1 cellular context compared by ENCODE assay signal in the genomic region with DNA sequence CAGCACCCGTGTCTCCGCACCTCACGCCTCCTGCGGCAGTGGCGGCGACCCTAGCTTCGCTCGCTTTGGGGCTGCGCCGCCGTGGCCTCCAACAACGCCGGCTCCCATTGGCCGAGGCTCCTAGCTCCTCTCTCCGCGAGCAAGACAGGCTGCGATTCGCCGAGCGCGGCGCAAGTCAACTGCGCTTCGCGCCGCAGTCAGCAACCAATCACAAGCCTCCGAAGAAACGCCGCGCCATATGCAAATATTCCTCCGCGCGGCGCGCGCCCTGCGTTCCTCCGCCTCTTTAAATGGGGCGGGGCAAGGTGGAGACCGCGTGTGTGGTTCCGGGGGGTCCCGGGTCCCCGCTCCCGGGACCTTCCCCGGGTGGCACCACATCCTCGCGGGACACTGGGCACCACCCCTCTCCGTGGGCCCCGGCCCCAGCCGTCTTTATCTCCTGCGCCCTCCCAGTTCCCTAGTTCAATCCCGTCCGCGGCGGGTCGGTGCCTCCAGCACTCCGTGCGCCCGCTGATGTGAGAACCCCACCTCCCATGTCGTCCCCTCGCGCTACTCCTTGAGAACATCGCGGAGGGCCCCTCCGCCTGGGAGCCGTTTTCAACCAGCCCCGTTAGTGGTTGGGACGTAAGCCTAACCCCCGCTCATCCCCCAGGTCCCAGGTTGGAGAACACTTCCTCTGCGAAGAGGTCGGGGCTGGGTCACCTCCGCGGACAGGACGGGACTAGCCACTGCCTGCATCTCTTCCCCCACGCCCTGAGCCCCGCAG.
A peak's percentile ranks its signal among the peaks of the same experiment; 100 is the strongest.
TF ChIP-seq lines count a peak whose summit lies in the region.

Gene NAP1L4 (minus strand): TSS at position 96 of the 766 bp plus-strand sequence. CDS start 13,109 bp downstream, outside the sequence.

TF ChIP-seq in HepG2, 621 proteins besides CTCF, POLR2A, EP300 and RAD21 (continued from another document and continues in another):
- peak; percentile 70; the same call in 1 of the 2 replicates for TF ChIP-seq HNRNPL (IDR thresholded peaks at IDR 0.05; ENCODE audit: low read depth, low read length)
- no peak for TF ChIP-seq GTF3A (CRISPR knock-in tag; conservative IDR thresholded peaks at IDR 0.05)
- TF ChIP-seq TBP (CRISPR knock-in tag; IDR thresholded peaks at IDR 0.05), result no peak
- no peak for TF ChIP-seq PHF20 (CRISPR knock-in tag; IDR thresholded peaks at IDR 0.05)
- TF ChIP-seq ZNF597 (CRISPR knock-in tag; IDR thresholded peaks at IDR 0.05), result no peak
- TF ChIP-seq ZFP1 (CRISPR knock-in tag; IDR thresholded peaks at IDR 0.05), result no peak
- no peak for TF ChIP-seq RBM22 (optimal IDR thresholded peaks at IDR 0.05; ENCODE audit: low read length)
- no peak for TF ChIP-seq ATM (IDR thresholded peaks at IDR 0.05; ENCODE audit: borderline replicate concordance)
- TF ChIP-seq THRA (CRISPR knock-in tag; IDR thresholded peaks at IDR 0.05; ENCODE audit: borderline replicate concordance), result 0 out of 2 replicates have a peak, but pooled peaks have one; percentile 10
- TF ChIP-seq ZSCAN5A (CRISPR knock-in tag; IDR thresholded peaks at IDR 0.05; ENCODE audit: borderline replicate concordance), result no peak
- peak; percentile 63 for TF ChIP-seq TAF1 (CRISPR knock-in tag; IDR thresholded peaks at IDR 0.05)
- TF ChIP-seq FIP1L1 (IDR thresholded peaks at IDR 0.05; ENCODE audit: borderline replicate concordance, insufficient read depth, low read depth, low read length), result no peak
- peak; percentile 40; the same call in 1 of the 2 replicates for TF ChIP-seq ZNF782 (CRISPR knock-in tag; IDR thresholded peaks at IDR 0.05; ENCODE audit: borderline replicate concordance)
- TF ChIP-seq TBX3 (IDR thresholded peaks at IDR 0.05; ENCODE audit: borderline replicate concordance), result no peak
- no peak for TF ChIP-seq ZIK1 (CRISPR knock-in tag; IDR thresholded peaks at IDR 0.05; ENCODE audit: borderline replicate concordance, low read depth)
- no peak for TF ChIP-seq PRPF4 (IDR thresholded peaks at IDR 0.05; ENCODE audit: low read depth, low read length, poor library complexity, severe bottlenecking)
- TF ChIP-seq NR2F2 (IDR thresholded peaks at IDR 0.05; ENCODE audit: borderline replicate concordance, low read depth), result no peak
- TF ChIP-seq, protein P1, sequence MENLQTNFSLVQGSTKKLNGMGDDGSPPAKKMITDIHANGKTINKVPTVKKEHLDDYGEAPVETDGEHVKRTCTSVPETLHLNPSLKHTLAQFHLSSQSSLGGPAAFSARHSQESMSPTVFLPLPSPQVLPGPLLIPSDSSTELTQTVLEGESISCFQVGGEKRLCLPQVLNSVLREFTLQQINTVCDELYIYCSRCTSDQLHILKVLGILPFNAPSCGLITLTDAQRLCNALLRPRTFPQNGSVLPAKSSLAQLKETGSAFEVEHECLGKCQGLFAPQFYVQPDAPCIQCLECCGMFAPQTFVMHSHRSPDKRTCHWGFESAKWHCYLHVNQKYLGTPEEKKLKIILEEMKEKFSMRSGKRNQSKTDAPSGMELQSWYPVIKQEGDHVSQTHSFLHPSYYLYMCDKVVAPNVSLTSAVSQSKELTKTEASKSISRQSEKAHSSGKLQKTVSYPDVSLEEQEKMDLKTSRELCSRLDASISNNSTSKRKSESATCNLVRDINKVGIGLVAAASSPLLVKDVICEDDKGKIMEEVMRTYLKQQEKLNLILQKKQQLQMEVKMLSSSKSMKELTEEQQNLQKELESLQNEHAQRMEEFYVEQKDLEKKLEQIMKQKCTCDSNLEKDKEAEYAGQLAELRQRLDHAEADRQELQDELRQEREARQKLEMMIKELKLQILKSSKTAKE (CRISPR knock-in tag; IDR thresholded peaks at IDR 0.05; ENCODE audit: borderline replicate concordance), result 0 out of 2 replicates have a peak, but pooled peaks have one; percentile 17
- no peak for TF ChIP-seq SKI (IDR thresholded peaks at IDR 0.05; ENCODE audit: partially characterized antibody)
- no peak for TF ChIP-seq PAWR (CRISPR knock-in tag; IDR thresholded peaks at IDR 0.05; ENCODE audit: borderline replicate concordance)
- TF ChIP-seq, protein P2, sequence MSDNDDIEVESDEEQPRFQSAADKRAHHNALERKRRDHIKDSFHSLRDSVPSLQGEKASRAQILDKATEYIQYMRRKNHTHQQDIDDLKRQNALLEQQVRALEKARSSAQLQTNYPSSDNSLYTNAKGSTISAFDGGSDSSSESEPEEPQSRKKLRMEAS (IDR thresholded peaks at IDR 0.05), result peak; percentile 90
- TF ChIP-seq NFKBIZ (CRISPR knock-in tag; IDR thresholded peaks at IDR 0.05), result peak; percentile 24; the same call in 1 of the 2 replicates
- peak; percentile 64 for TF ChIP-seq CREM (IDR thresholded peaks at IDR 0.05)
- no peak for TF ChIP-seq CREM (CRISPR knock-in tag; IDR thresholded peaks at IDR 0.05)
- no peak; the same call in 1 of the 2 replicates for TF ChIP-seq NCOR1 (IDR thresholded peaks at IDR 0.05; ENCODE audit: borderline replicate concordance, low read length)
- TF ChIP-seq ISL2 (CRISPR knock-in tag; IDR thresholded peaks at IDR 0.05), result no peak
- TF ChIP-seq ZEB1 (IDR thresholded peaks at IDR 0.05; ENCODE audit: insufficient replicate concordance, low read depth), result no peak
- no peak for TF ChIP-seq NR2F6 (IDR thresholded peaks at IDR 0.05)
- no peak for TF ChIP-seq NR2F6 (CRISPR knock-in tag; IDR thresholded peaks at IDR 0.05)
- no peak for TF ChIP-seq ARHGAP35 (CRISPR knock-in tag; IDR thresholded peaks at IDR 0.05; ENCODE audit: borderline replicate concordance)
- no peak for TF ChIP-seq HNF4G (IDR thresholded peaks at IDR 0.05; ENCODE audit: borderline replicate concordance, low read depth, low read length)
- no peak for TF ChIP-seq HNF4G (CRISPR knock-in tag; IDR thresholded peaks at IDR 0.05; ENCODE audit: borderline replicate concordance, low read depth)
- TF ChIP-seq RBAK (CRISPR knock-in tag; IDR thresholded peaks at IDR 0.05), result no peak
- no peak for TF ChIP-seq ZKSCAN1 (IDR thresholded peaks at IDR 0.05; ENCODE audit: low read length)
- TF ChIP-seq ERF (CRISPR knock-in tag; IDR thresholded peaks at IDR 0.05), result no peak
- TF ChIP-seq, protein P3, sequence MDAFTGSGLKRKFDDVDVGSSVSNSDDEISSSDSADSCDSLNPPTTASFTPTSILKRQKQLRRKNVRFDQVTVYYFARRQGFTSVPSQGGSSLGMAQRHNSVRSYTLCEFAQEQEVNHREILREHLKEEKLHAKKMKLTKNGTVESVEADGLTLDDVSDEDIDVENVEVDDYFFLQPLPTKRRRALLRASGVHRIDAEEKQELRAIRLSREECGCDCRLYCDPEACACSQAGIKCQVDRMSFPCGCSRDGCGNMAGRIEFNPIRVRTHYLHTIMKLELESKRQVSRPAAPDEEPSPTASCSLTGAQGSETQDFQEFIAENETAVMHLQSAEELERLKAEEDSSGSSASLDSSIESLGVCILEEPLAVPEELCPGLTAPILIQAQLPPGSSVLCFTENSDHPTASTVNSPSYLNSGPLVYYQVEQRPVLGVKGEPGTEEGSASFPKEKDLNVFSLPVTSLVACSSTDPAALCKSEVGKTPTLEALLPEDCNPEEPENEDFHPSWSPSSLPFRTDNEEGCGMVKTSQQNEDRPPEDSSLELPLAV (CRISPR knock-in tag; conservative IDR thresholded peaks at IDR 0.05; ENCODE audit: low read depth), result no peak
- TF ChIP-seq ZNF207 (IDR thresholded peaks at IDR 0.05; ENCODE audit: borderline replicate concordance), result no peak
- TF ChIP-seq CREBL2 (CRISPR knock-in tag; IDR thresholded peaks at IDR 0.05; ENCODE audit: borderline replicate concordance), result no peak
- no peak for TF ChIP-seq ZFP90 (CRISPR knock-in tag; IDR thresholded peaks at IDR 0.05; ENCODE audit: borderline replicate concordance)
- TF ChIP-seq, protein P4, sequence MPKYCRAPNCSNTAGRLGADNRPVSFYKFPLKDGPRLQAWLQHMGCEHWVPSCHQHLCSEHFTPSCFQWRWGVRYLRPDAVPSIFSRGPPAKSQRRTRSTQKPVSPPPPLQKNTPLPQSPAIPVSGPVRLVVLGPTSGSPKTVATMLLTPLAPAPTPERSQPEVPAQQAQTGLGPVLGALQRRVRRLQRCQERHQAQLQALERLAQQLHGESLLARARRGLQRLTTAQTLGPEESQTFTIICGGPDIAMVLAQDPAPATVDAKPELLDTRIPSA (CRISPR knock-in tag; IDR thresholded peaks at IDR 0.05; ENCODE audit: borderline replicate concordance), result no peak
- TF ChIP-seq ATF7-NPFF (CRISPR knock-in tag; IDR thresholded peaks at IDR 0.05; ENCODE audit: low read depth), result no peak; the same call in 1 of the 2 replicates
- TF ChIP-seq FOXP1 (IDR thresholded peaks at IDR 0.05), result no peak
- no peak for TF ChIP-seq FOXP1 (CRISPR knock-in tag; IDR thresholded peaks at IDR 0.05)
- no peak for TF ChIP-seq GFI1 (CRISPR knock-in tag; IDR thresholded peaks at IDR 0.05; ENCODE audit: borderline replicate concordance)
- no peak for TF ChIP-seq ZSCAN12 (CRISPR knock-in tag; IDR thresholded peaks at IDR 0.05)
- no peak for TF ChIP-seq THYN1 (CRISPR knock-in tag; IDR thresholded peaks at IDR 0.05; ENCODE audit: borderline replicate concordance, low read depth)
- TF ChIP-seq TFAP4 (IDR thresholded peaks at IDR 0.05; ENCODE audit: borderline replicate concordance, low read depth), result no peak
- no peak for TF ChIP-seq SAFB2 (CRISPR knock-in tag; IDR thresholded peaks at IDR 0.05; ENCODE audit: borderline replicate concordance, low read depth)
- no peak for TF ChIP-seq PRMT3 (CRISPR knock-in tag; IDR thresholded peaks at IDR 0.05; ENCODE audit: borderline replicate concordance, low read depth)
- TF ChIP-seq GZF1 (CRISPR knock-in tag; IDR thresholded peaks at IDR 0.05), result no peak
- no peak for TF ChIP-seq REXO4 (CRISPR knock-in tag; IDR thresholded peaks at IDR 0.05; ENCODE audit: borderline replicate concordance)
- TF ChIP-seq NFYB (CRISPR knock-in tag; IDR thresholded peaks at IDR 0.05), result peak; percentile 94
- TF ChIP-seq, protein P5, sequence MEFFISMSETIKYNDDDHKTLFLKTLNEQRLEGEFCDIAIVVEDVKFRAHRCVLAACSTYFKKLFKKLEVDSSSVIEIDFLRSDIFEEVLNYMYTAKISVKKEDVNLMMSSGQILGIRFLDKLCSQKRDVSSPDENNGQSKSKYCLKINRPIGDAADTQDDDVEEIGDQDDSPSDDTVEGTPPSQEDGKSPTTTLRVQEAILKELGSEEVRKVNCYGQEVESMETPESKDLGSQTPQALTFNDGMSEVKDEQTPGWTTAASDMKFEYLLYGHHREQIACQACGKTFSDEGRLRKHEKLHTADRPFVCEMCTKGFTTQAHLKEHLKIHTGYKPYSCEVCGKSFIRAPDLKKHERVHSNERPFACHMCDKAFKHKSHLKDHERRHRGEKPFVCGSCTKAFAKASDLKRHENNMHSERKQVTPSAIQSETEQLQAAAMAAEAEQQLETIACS (CRISPR knock-in tag; IDR thresholded peaks at IDR 0.05), result no peak
- peak; percentile 83 for TF ChIP-seq THAP11 (CRISPR knock-in tag; IDR thresholded peaks at IDR 0.05)
- TF ChIP-seq ZFP62 (CRISPR knock-in tag; IDR thresholded peaks at IDR 0.05), result no peak
- no peak for TF ChIP-seq ZNF326 (CRISPR knock-in tag; IDR thresholded peaks at IDR 0.05; ENCODE audit: borderline replicate concordance)
